Comparison of ENCODE assay signal across 8 cellular contexts in the genomic region with DNA sequence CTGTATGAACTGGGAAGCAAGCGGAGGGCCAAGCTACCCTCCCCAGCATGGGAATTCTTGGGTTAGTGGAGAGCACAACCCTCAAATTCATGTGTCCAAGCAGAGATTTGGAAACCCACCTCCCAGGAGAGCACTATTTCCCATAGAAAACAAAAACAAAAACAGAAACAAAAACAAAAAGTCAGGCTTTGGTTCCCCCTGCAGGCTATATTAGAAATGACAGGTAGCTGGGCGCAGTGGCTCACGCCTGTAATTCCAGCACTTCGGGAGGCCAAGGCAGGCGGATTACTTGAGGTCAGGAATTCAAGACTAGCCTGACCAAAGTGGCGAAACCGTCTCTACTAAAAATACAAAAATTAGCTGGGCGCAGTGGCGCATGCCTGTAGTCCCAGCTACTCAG. TPM values are rescaled to one million over a fixed set of nuclear protein-coding genes. Genes with fewer than 3 reads are reported as not detected.
DNase-seq lines count a peak whose midpoint lies in the region; ATAC-seq and TF ChIP-seq lines count a peak whose summit lies in the region.

No MANE protein-coding gene starts in this region.

- TF ChIP-seq CTCF in CD4-positive, alpha-beta T cell (IDR thresholded peaks at IDR 0.05): peak; percentile 96
- TF ChIP-seq CTCF in stomach (IDR thresholded peaks at IDR 0.05): peak in 5 of 7 experiments; percentile 75 to 93 (median 89)

- POLR2A ChIA-PET in CD4-positive, alpha-beta T cell (lab: Charles Lee): interaction anchor here (0.8 to 1.4 kb wide), 4 partner anchors 9 to 435 kb away, joined by 3 to 7 read pairs (median 4); a partner anchor contains a TSS

- no peak for TF ChIP-seq POLR2A in stomach (IDR thresholded peaks at IDR 0.05)

- H3K4me3 ChIP-seq in adipocyte (ENCODE audit: low read length) (peak overlapping the region; percentile 61), stomach (no peak overlapping the region)

- H3K27ac ChIP-seq in CD4-positive, alpha-beta T cell (ENCODE audit: low read depth, low read length): peak overlapping the region; percentile 26
- H3K27ac ChIP-seq in stomach: peak overlapping the region in 2 of 5 donors; percentile 48 to 73

- peak overlapping the region; percentile 65 for H3K27ac Mint-ChIP-seq in CD4-positive, alpha-beta T cell

- H3K9me3 Mint-ChIP-seq in CD4-positive, alpha-beta T cell: no peaks in the 10 kb centered on the region

- peak; percentile 80 for TF ChIP-seq RAD21 in Ishikawa (IDR thresholded peaks at IDR 0.05; ENCODE audit: low read depth)

- no peaks in the 10 kb centered on the region for H3K27me3 Mint-ChIP-seq in CD4-positive, alpha-beta T cell

- peak; percentile 60 for ATAC-seq in CD4-positive, alpha-beta T cell (ENCODE audit: poor library complexity)
- no peak for ATAC-seq in HG03521 (IDR thresholded peaks at IDR 0.05; ENCODE audit: unreplicated experiment)

- intact Hi-C loops in CD4-positive, alpha-beta T cell (cut with DNase I, micrococcal nuclease): loop anchor here (1.0 to 5.0 kb wide), 3 partner anchors 434 to 534 kb away; no protein-coding TSS in a partner anchor
- intact Hi-C loops in stomach (cut with DNase I; ENCODE audit: low total_unique reads): no loop called here

- CTCF ChIA-PET in CD4-positive, alpha-beta T cell (lab: Charles Lee): interaction anchor here (0.5 to 2.9 kb wide), 10 partner anchors 10 to 163 kb away, joined by 3 to 29 read pairs (median 4); a partner anchor contains a TSS

- peak in 2 of 10 experiments; percentile 15 to 19 for DNase-seq in CD4-positive, alpha-beta T cell
- DNase-seq in adipocyte (ENCODE audit: low read depth) (peak; percentile 73), iPS-NIHi11 (ENCODE audit: low spot score) (peak; percentile 48), stomach (peak; percentile 45), COLO668 (lab: John Stamatoyannopoulos, UW; ENCODE audit: unreplicated experiment) (no peak), HCEC 1CT (no peak)

- 25 to 35% (median 26%) methylated on average over 9 of the region's 9 CpGs for WGBS in stomach, 5 donors

- peak overlapping the region; percentile 62 for H3K9ac ChIP-seq in adipocyte (ENCODE audit: low read length)

- no peak overlapping the region for H3K4me3 Mint-ChIP-seq in CD4-positive, alpha-beta T cell

- no peak for TF ChIP-seq EP300 in Ishikawa (IDR thresholded peaks at IDR 0.05; ENCODE audit: borderline replicate concordance)
- no peak for TF ChIP-seq EP300 in stomach (IDR thresholded peaks at IDR 0.05)

- H3K9me3 ChIP-seq in CD4-positive, alpha-beta T cell (ENCODE audit: control insufficient read depth, low read length): no peaks in the 10 kb centered on the region
- no peaks in the 10 kb centered on the region for H3K9me3 ChIP-seq in adipocyte (ENCODE audit: control insufficient read depth, low read length)
- H3K9me3 ChIP-seq in stomach: no peaks in the 10 kb centered on the region

- H3K27me3 ChIP-seq in CD4-positive, alpha-beta T cell (ENCODE audit: control insufficient read depth, insufficient read depth, low read length): no peaks in the 10 kb centered on the region
- H3K27me3 ChIP-seq in adipocyte (replicated peaks; ENCODE audit: control insufficient read depth, insufficient read depth, low read length): no peaks in the 10 kb centered on the region
- H3K27me3 ChIP-seq in stomach: no peaks in the 10 kb centered on the region

- H3K36me3 Mint-ChIP-seq in CD4-positive, alpha-beta T cell (ENCODE audit: low read depth): peaks cover 50% of the 10 kb centered on the region

- H3K4me1 ChIP-seq in adipocyte (ENCODE audit: control insufficient read depth, insufficient read depth, low read length) (peaks cover 13% of the 10 kb centered on the region), stomach (peaks cover 0 to 20% (median 6%) of the 10 kb centered on the region in 4 donors)

- peaks cover 31% of the 10 kb centered on the region for H3K36me3 ChIP-seq in adipocyte (ENCODE audit: control insufficient read depth, insufficient read depth, low read length, severe bottlenecking)
- H3K36me3 ChIP-seq in stomach: peaks cover 26 to 55% (median 46%) of the 10 kb centered on the region in 4 donors

- peaks cover 16% of the 10 kb centered on the region for H3K4me1 Mint-ChIP-seq in CD4-positive, alpha-beta T cell (ENCODE audit: low read depth)

TF ChIP-seq in Ishikawa, 13 proteins besides CTCF, POLR2A, EP300 and RAD21:
- TF ChIP-seq TAF1 (IDR thresholded peaks at IDR 0.05; ENCODE audit: low read depth) (no peak), YY1 (IDR thresholded peaks at IDR 0.05; ENCODE audit: low read depth) (no peak), NFIC (IDR thresholded peaks at IDR 0.05) (no peak), TEAD4 (IDR thresholded peaks at IDR 0.05) (no peak), EGR1 (IDR thresholded peaks at IDR 0.05) (no peak), ZBTB7A (IDR thresholded peaks at IDR 0.05; ENCODE audit: low read depth) (no peak), TCF12 (IDR thresholded peaks at IDR 0.05; ENCODE audit: low read depth) (no peak), CREB1 (IDR thresholded peaks at IDR 0.05; ENCODE audit: low read depth) (no peak), FOXM1 (IDR thresholded peaks at IDR 0.05; ENCODE audit: borderline replicate concordance, low read depth) (no peak), CEBPB (IDR thresholded peaks at IDR 0.05) (no peak)
- TF ChIP-seq, protein P1, sequence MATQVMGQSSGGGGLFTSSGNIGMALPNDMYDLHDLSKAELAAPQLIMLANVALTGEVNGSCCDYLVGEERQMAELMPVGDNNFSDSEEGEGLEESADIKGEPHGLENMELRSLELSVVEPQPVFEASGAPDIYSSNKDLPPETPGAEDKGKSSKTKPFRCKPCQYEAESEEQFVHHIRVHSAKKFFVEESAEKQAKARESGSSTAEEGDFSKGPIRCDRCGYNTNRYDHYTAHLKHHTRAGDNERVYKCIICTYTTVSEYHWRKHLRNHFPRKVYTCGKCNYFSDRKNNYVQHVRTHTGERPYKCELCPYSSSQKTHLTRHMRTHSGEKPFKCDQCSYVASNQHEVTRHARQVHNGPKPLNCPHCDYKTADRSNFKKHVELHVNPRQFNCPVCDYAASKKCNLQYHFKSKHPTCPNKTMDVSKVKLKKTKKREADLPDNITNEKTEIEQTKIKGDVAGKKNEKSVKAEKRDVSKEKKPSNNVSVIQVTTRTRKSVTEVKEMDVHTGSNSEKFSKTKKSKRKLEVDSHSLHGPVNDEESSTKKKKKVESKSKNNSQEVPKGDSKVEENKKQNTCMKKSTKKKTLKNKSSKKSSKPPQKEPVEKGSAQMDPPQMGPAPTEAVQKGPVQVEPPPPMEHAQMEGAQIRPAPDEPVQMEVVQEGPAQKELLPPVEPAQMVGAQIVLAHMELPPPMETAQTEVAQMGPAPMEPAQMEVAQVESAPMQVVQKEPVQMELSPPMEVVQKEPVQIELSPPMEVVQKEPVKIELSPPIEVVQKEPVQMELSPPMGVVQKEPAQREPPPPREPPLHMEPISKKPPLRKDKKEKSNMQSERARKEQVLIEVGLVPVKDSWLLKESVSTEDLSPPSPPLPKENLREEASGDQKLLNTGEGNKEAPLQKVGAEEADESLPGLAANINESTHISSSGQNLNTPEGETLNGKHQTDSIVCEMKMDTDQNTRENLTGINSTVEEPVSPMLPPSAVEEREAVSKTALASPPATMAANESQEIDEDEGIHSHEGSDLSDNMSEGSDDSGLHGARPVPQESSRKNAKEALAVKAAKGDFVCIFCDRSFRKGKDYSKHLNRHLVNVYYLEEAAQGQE (IDR thresholded peaks at IDR 0.05; ENCODE audit: low read depth): no peak
- TF ChIP-seq, protein P2, sequence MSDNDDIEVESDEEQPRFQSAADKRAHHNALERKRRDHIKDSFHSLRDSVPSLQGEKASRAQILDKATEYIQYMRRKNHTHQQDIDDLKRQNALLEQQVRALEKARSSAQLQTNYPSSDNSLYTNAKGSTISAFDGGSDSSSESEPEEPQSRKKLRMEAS (IDR thresholded peaks at IDR 0.05): no peak
- TF ChIP-seq, protein P3, sequence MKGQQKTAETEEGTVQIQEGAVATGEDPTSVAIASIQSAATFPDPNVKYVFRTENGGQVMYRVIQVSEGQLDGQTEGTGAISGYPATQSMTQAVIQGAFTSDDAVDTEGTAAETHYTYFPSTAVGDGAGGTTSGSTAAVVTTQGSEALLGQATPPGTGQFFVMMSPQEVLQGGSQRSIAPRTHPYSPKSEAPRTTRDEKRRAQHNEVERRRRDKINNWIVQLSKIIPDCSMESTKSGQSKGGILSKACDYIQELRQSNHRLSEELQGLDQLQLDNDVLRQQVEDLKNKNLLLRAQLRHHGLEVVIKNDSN (IDR thresholded peaks at IDR 0.05): no peak

RNA-seq across cellular contexts. Expression of a gene that starts 10.8 kb away (rescaled TPM):
- 1 to 10 TPM; 7.8 to 9.2 TPM for total RNA-seq in CD4-positive, alpha-beta T cell
- total RNA-seq in stomach: 10 to 100 TPM; 19.1 to 60.0 (median 40.6) TPM
- polyA plus RNA-seq in stomach: 10 to 100 TPM in 2 of 3 donors, 1 to 10 TPM in 1; 9.8 to 18.8 (median 16.1) TPM

RNA-seq across cellular contexts. Expression of a gene that starts 12.4 kb away (rescaled TPM):
- total RNA-seq in CD4-positive, alpha-beta T cell: 10 to 100 TPM; 10.9 to 12.1 TPM
- total RNA-seq in stomach: 100 to 1,000 TPM in 1 of 5 donors, 10 to 100 TPM in 3, 1 to 10 TPM in 1; 2.9 to 118 (median 21.2) TPM
- polyA plus RNA-seq in stomach: 10 to 100 TPM; 10.8 to 12.7 (median 11.7) TPM

RNA-seq across cellular contexts. Expression of a gene that starts 13.8 kb away (rescaled TPM):
- total RNA-seq in CD4-positive, alpha-beta T cell: not detected
- not detected for total RNA-seq in stomach
- polyA plus RNA-seq in stomach: under 1 TPM; 0.44 to 0.63 (median 0.46) TPM

RNA-seq across cellular contexts. Expression of a gene that starts 21.3 kb away (rescaled TPM):
- total RNA-seq in CD4-positive, alpha-beta T cell: 10 to 100 TPM; 73.8 to 80.1 TPM
- 100 to 1,000 TPM in 2 of 5 donors, 10 to 100 TPM in 3; 24.9 to 117 (median 76.0) TPM for total RNA-seq in stomach
- 100 to 1,000 TPM; 101 to 125 (median 114) TPM for polyA plus RNA-seq in stomach

RNA-seq across cellular contexts. Expression of a gene that starts 40.5 kb away (rescaled TPM):
- total RNA-seq in CD4-positive, alpha-beta T cell: under 1 TPM; 0.30 to 0.42 TPM
- total RNA-seq in stomach: 1 to 10 TPM in 1 of 5 donors, not detected in 4; 1.3 TPM
- 10 to 100 TPM in 1 of 3 donors, under 1 TPM in 1, not detected in 1; 0.25 to 35.1 TPM for polyA plus RNA-seq in stomach

Comparison
In these comparisons a context has a peak if more than half of its experiments do, and no peak if none do; other contexts are left out.
1. DNase-seq: peak in adipocyte (single experiment), iPS-NIHi11 (single experiment) and stomach (single experiment); none in COLO668 (single experiment) and HCEC 1CT (single experiment).